30 cellular contexts compared by ENCODE assay signal in the genomic region with DNA sequence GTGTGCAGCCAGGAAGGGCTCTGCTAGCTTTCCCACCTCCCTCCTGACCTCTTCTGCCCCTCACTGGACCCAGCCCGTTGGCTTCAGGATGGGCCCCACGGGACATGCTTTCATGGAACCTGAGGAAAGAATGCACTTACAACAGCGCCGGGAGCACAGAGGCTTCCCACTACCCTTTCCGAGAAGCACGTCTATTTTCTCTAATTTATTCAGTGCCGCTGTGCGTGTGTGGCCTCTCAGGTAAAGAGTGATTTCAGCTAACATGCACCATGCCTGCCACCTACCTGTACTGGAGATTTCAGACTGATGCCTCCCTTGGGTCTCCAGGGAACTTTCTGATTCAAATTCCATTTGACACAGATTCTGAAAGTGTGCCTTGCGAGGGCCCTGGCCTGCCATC.
"Had no signal": no experiment of that assay in that cellular context is flagged by ENCODE, and none has a peak within 500 bp of the region (broad histone marks: within the 10 kb centered on the region; RNA-seq: fewer than 3 reads in every experiment).

No MANE protein-coding gene starts in this region.

- ATAC-seq: activated CD8-positive, alpha-beta T cell treated with anti-CD3 and anti-CD28 coated beads, Interleukin-2, amount 10 ng/mL, durations not matched to agents 7 days and 5 days; effector memory CD8-positive, alpha-beta T cell; foreskin keratinocyte; left ventricle myocardium superior; naive thymus-derived CD4-positive, alpha-beta T cell; sciatic nerve; SK-N-SH treated with all-trans-retinoic acid at 6 μM for 48 hours; stimulated activated effector memory CD8-positive, alpha-beta T cell treated with anti-CD3 and anti-CD28 coated beads, Interleukin-12 subunit alpha, Interleukin-12 subunit beta, amount 100 ng/mL, for 72 hours; T-helper 17 cell; WTC11 had no signal

- H3K4me1 Mint-ChIP-seq: activated naive CD8-positive, alpha-beta T cell treated with anti-CD3 and anti-CD28 coated beads, Interleukin-2, amount 10 ng/mL, durations not matched to agents 7 days and 5 days; mesothelial cell of epicardium; stimulated activated effector memory CD8-positive, alpha-beta T cell treated with anti-CD3 and anti-CD28 coated beads, Interleukin-12 subunit alpha, Interleukin-12 subunit beta, amount 100 ng/mL, for 72 hours; T-helper 17 cell had no signal

- H3K9me3 ChIP-seq: ascending aorta, colonic mucosa, thoracic aorta, uterus had no signal

- H3K4me3 ChIP-seq: ascending aorta, cardiac muscle cell, colonic mucosa, dorsolateral prefrontal cortex, skin epidermis, thoracic aorta, uterus had no signal

- DNase-seq: activated CD4-positive, alpha-beta T cell treated with anti-CD3 and anti-CD28 coated beads for 1 hour; activated effector memory CD4-positive, alpha-beta T cell treated with Interleukin-2 at 50 U/mL for 16 hours; activated naive CD4-positive, alpha-beta T cell treated with anti-CD3 and anti-CD28 coated beads for 36 hours; activated naive CD8-positive, alpha-beta T cell treated with anti-CD3 and anti-CD28 coated beads, Interleukin-2, amount 10 ng/mL, durations not matched to agents 7 days and 5 days; cerebellar nuclear complex; colonic mucosa; dorsolateral prefrontal cortex; effector memory CD8-positive, alpha-beta T cell; foreskin keratinocyte; left ventricle myocardium superior; mammary epithelial cell; naive thymus-derived CD4-positive, alpha-beta T cell; occipital lobe; posterior cingulate gyrus; stimulated activated CD4-positive, alpha-beta T cell treated with anti-CD3 and anti-CD28 coated beads, Interleukin-4, amount 100 ng/mL, for 24 hours; T-helper 17 cell; T1000; uterus had no signal

- H3K36me3 ChIP-seq: ascending aorta, cardiac muscle cell, colonic mucosa, thoracic aorta, uterus had no signal

- H3K4me3 Mint-ChIP-seq: activated CD8-positive, alpha-beta T cell treated with anti-CD3 and anti-CD28 coated beads, Interleukin-2, amount 10 ng/mL, durations not matched to agents 7 days and 5 days; activated naive CD4-positive, alpha-beta T cell treated with anti-CD3 and anti-CD28 coated beads for 36 hours; activated naive CD8-positive, alpha-beta T cell treated with anti-CD3 and anti-CD28 coated beads, Interleukin-2, amount 10 ng/mL, durations not matched to agents 7 days and 5 days; brain; effector memory CD8-positive, alpha-beta T cell; mesothelial cell of epicardium; naive thymus-derived CD4-positive, alpha-beta T cell; stimulated activated effector memory CD8-positive, alpha-beta T cell treated with anti-CD3 and anti-CD28 coated beads, Interleukin-12 subunit alpha, Interleukin-12 subunit beta, amount 100 ng/mL, for 72 hours; stimulated activated naive CD8-positive, alpha-beta T cell treated with anti-CD3 and anti-CD28 coated beads, Interleukin-15, Interleukin-2, amounts not matched to agents 100 ng/mL and 50 ng/mL, for 24 hours; T-helper 17 cell; WTC11 had no signal

- H3K27ac ChIP-seq: ascending aorta, cardiac muscle cell, colonic mucosa, dorsolateral prefrontal cortex, foreskin keratinocyte, skin epidermis, thoracic aorta, uterus had no signal

- H3K4me1 ChIP-seq: ascending aorta, colonic mucosa, foreskin keratinocyte, uterus had no signal

- H3K9me3 Mint-ChIP-seq: activated naive CD4-positive, alpha-beta T cell treated with anti-CD3 and anti-CD28 coated beads for 36 hours; activated naive CD8-positive, alpha-beta T cell treated with anti-CD3 and anti-CD28 coated beads, Interleukin-2, amount 10 ng/mL, durations not matched to agents 7 days and 5 days; effector memory CD8-positive, alpha-beta T cell; mesothelial cell of epicardium; stimulated activated effector memory CD8-positive, alpha-beta T cell treated with anti-CD3 and anti-CD28 coated beads, Interleukin-12 subunit alpha, Interleukin-12 subunit beta, amount 100 ng/mL, for 72 hours; stimulated activated naive CD8-positive, alpha-beta T cell treated with anti-CD3 and anti-CD28 coated beads, Interleukin-15, Interleukin-2, amounts not matched to agents 100 ng/mL and 50 ng/mL, for 24 hours; WTC11 had no signal

- H3K27me3 ChIP-seq: ascending aorta, cardiac muscle cell, colonic mucosa, foreskin keratinocyte, uterus had no signal

- H3K27ac Mint-ChIP-seq: activated CD8-positive, alpha-beta T cell treated with anti-CD3 and anti-CD28 coated beads, Interleukin-2, amount 10 ng/mL, durations not matched to agents 7 days and 5 days; activated naive CD4-positive, alpha-beta T cell treated with anti-CD3 and anti-CD28 coated beads for 36 hours; activated naive CD8-positive, alpha-beta T cell treated with anti-CD3 and anti-CD28 coated beads, Interleukin-2, amount 10 ng/mL, durations not matched to agents 7 days and 5 days; brain; effector memory CD8-positive, alpha-beta T cell; mesothelial cell of epicardium; naive thymus-derived CD4-positive, alpha-beta T cell; stimulated activated effector memory CD8-positive, alpha-beta T cell treated with anti-CD3 and anti-CD28 coated beads, Interleukin-12 subunit alpha, Interleukin-12 subunit beta, amount 100 ng/mL, for 72 hours; stimulated activated naive CD8-positive, alpha-beta T cell treated with anti-CD3 and anti-CD28 coated beads, Interleukin-15, Interleukin-2, amounts not matched to agents 100 ng/mL and 50 ng/mL, for 24 hours; T-helper 17 cell; WTC11 had no signal

- H3K36me3 Mint-ChIP-seq: activated naive CD8-positive, alpha-beta T cell treated with anti-CD3 and anti-CD28 coated beads, Interleukin-2, amount 10 ng/mL, durations not matched to agents 7 days and 5 days; brain; mesothelial cell of epicardium; naive thymus-derived CD4-positive, alpha-beta T cell; stimulated activated effector memory CD8-positive, alpha-beta T cell treated with anti-CD3 and anti-CD28 coated beads, Interleukin-12 subunit alpha, Interleukin-12 subunit beta, amount 100 ng/mL, for 72 hours; WTC11 had no signal
